Comparison of ENCODE assay signal across 10 cellular contexts in the genomic region with DNA sequence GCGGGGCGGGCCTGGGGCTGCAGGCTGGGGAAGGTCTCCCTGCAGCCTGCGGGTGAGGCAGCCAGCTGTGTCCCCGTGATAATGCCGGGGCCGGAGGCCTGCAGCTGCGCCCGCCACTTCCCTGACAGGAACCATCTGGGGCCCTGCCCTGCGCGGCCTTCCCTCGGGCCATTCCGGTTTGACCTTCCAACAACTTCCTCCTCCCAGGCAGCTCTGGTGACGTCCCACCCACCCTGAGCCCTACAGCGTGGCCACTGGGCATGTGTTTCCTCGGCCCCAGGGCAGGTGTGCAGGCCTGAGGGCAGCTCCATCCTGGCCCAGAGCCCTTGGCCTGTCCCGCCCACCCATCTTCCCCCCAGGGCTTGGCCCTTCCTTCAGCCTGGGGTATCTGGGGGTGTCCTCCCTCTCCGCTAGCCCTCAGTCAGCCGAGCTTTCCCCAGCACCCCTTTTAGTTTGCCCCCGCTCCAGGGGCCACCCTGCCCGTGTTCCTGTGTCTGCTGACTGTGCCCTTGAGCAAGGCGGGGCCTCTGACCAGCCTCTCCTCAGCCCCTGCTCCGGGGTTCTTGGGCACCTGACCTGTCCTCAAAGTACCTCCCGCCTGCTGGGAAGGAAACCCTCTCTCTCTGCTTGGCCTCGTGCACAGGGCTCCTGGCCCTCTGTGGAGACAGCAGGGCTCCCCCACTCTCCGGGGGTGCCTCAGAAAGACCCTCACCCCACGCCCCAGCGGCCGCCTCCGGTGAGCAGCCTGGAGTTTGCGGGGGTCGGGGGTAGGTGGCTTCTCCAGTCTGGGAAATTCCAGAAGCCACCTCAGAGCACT. TPM values are rescaled to one million over a fixed set of nuclear protein-coding genes. Genes with fewer than 3 reads are reported as not detected.
A peak's percentile ranks its signal among the peaks of the same experiment; 100 is the strongest.
DNase-seq lines count a peak whose midpoint lies in the region; ATAC-seq and TF ChIP-seq lines count a peak whose summit lies in the region.
"Had no signal": no experiment of that assay in that cellular context is flagged by ENCODE, and none has a peak within 500 bp of the region (broad histone marks: within the 10 kb centered on the region; RNA-seq: fewer than 3 reads in every experiment).

TSS of gene CBFA2T3 (minus strand) at position 180 of the 817 bp plus-strand sequence. CDS start 400 bp downstream, outside the sequence.

- H3K9me3 ChIP-seq in gastrocnemius medialis = no peaks in the 10 kb centered on the region

- no peak within 1 kb of the TSS for H3K27ac ChIP-seq in gastrocnemius medialis
- H3K27ac ChIP-seq: epithelial cell of prostate had no signal

- TF ChIP-seq POLR2A in GM15510 (IDR thresholded peaks at IDR 0.05; ENCODE audit: borderline replicate concordance, extremely low read depth, insufficient read length) (peak; percentile 76), gastrocnemius medialis (IDR thresholded peaks at IDR 0.05) (no peak)

- in situ Hi-C loops in gastrocnemius medialis (cut with MboI; ENCODE audit: low sequenced_read_pairs in 4 of 4) = no loop called here

- H3K4me1 ChIP-seq in gastrocnemius medialis = no peaks in the 10 kb centered on the region

- intact Hi-C loops in left cardiac atrium (cut with DNase I) (no loop called here), gastrocnemius medialis (cut with DNase I; ENCODE audit: low total_unique reads) (no loop called here)

- ATAC-seq in left cardiac atrium (peak; percentile 81 to 87), gastrocnemius medialis (peak; percentile 27 to 47), HG03280 (IDR thresholded peaks at IDR 0.05; ENCODE audit: unreplicated experiment) (no peak)

- peak; percentile 44 for DNase-seq in OCI-M2 (lab: John Stamatoyannopoulos, UW; ENCODE audit: unreplicated experiment)
- DNase-seq in left cardiac atrium = peak; percentile 80
- DNase-seq in gastrocnemius medialis = peak; percentile 35 to 44
- no peak for DNase-seq in cerebellar cortex (ENCODE audit: low spot score)
- no peak for DNase-seq in GM19238 (ENCODE audit: insufficient read length, low spot score)
- DNase-seq in activated CD4-positive, alpha-beta T cell treated with anti-CD3 and anti-CD28 coated beads for 48 hours = no peak
- DNase-seq: T1000 had no signal

- H3K4me3 ChIP-seq in gastrocnemius medialis = peak within 1 kb of the TSS in 1 of 4 donors; percentile 30

- no peak for TF ChIP-seq CTCF in gastrocnemius medialis (IDR thresholded peaks at IDR 0.05 in 4 of 5, conservative IDR thresholded peaks at IDR 0.05 in 1 of 5)

- H3K36me3 ChIP-seq in gastrocnemius medialis = no peaks in the 10 kb centered on the region

- peaks cover 0 to 35% (median 5%) of the 10 kb centered on the region in 3 donors for H3K27me3 ChIP-seq in gastrocnemius medialis

RNA-seq across cellular contexts. Expression of gene CBFA2T3, which starts in this region (rescaled TPM):
- total RNA-seq in left cardiac atrium (1 to 10 TPM; 6.5 to 6.6 TPM), gastrocnemius medialis (1 to 10 TPM in 3 of 4 donors, under 1 TPM in 1; 0.95 to 7.3 (median 3.3) TPM)

Comparison
In these comparisons a context has a peak if more than half of its experiments do, and no peak if none do; other contexts are left out.
1. DNase-seq: peak in OCI-M2 (single experiment), left cardiac atrium (single experiment) and gastrocnemius medialis (2 of 2); none in cerebellar cortex (single experiment), GM19238 (single experiment) and activated CD4-positive, alpha-beta T cell treated with anti-CD3 and anti-CD28 coated beads for 48 hours (single experiment).